14 cellular contexts compared by ENCODE assay signal in the genomic region with DNA sequence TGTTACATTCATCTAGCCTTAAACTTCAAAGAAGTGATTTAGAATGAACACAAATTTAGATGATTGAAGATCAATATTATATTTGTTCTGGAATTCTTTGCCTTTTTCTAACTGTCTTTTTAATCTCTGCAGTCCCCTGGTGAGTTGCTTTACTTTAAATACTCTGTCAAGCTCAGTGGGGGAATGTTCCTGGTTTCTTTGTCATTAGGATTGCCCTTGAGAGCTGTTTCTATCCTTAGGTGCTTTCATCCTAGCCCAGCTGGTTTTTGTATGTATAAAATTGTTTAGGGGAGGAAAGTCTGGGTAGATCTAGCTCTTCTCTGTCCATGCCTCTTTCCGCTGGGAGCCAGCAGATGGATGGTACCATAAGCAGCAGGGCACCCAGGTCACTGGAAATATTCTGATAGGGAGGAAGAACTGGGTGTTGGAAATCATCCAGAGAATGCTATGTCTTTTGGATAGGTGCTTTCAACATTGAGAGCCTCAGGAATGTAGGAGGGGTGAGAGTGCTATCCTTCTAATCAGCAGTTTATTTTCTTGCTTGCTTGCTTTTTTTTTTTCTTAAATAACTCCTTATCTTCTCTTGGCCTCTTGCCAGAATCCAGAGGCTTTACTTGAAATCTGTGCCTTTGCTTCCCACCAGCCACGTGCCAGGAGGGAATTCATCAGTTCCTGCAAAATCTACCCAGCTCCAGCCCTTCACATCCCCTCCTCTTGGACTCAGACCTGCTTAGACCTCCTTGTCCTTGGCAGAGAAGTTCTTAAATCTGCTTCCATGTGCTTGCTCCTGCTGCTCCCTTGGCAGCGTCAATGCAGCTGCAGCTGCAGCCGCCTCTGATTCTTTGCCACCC.
A peak's percentile ranks its signal among the peaks of the same experiment; 100 is the strongest.
DNase-seq lines count a peak whose midpoint lies in the region; ATAC-seq, FAIRE-seq and TF ChIP-seq lines count a peak whose summit lies in the region.
"Had no signal": no experiment of that assay in that cellular context is flagged by ENCODE, and none has a peak within 500 bp of the region (broad histone marks: within the 10 kb centered on the region; RNA-seq: fewer than 3 reads in every experiment).

No MANE protein-coding gene starts in this region.

- ATAC-seq in left ventricle myocardium superior: peak; percentile 15
- ATAC-seq in Right ventricle myocardium superior (ENCODE audit: poor library complexity): no peak
- no peak for ATAC-seq in K562
- ATAC-seq in upper lobe of right lung: peak; percentile 19
- no peak for ATAC-seq in activated CD8-positive, alpha-beta memory T cell treated with anti-CD3 and anti-CD28 coated beads, Interleukin-2, amount 10 ng/mL, durations not matched to agents 7 days and 5 days
- no peak for ATAC-seq in GM21390 (IDR thresholded peaks at IDR 0.05; ENCODE audit: unreplicated experiment)

- H3K9ac ChIP-seq in K562 (ENCODE audit: insufficient read depth in 1 of 2, low read depth in 2 of 2, low read length in 2 of 2): no peak overlapping the region

- no peak overlapping the region for H3K4me3 ChIP-seq in K562
- no peak overlapping the region for H3K4me3 ChIP-seq in upper lobe of right lung

- no peak overlapping the region for H3K4me3 Mint-ChIP-seq in activated CD8-positive, alpha-beta memory T cell treated with anti-CD3 and anti-CD28 coated beads, Interleukin-2, amount 10 ng/mL, durations not matched to agents 7 days and 5 days
- H3K4me3 Mint-ChIP-seq: activated T-helper 1 cell treated with anti-CD3 and anti-CD28 coated beads, Interleukin-12 subunit alpha, Interleukin-12 subunit beta, Interleukin-2, Interleukin-4 antibody, amounts not matched to agents 30 ng/mL and 10 ng/mL and 1 ng/mL, durations not matched to agents 14 hours and 24 hours and 36 hours; memory B cell had no signal

- H3K79me2 ChIP-seq in K562 (ENCODE audit: control insufficient read depth, insufficient read depth, low read length): no peaks in the 10 kb centered on the region

- no peak for FAIRE-seq in K562 (lab: Jason Lieb, UNC)

- in situ Hi-C loops in K562 (cut with MboI): no loop called here

- no peaks in the 10 kb centered on the region for H3K9me3 Mint-ChIP-seq in activated CD8-positive, alpha-beta memory T cell treated with anti-CD3 and anti-CD28 coated beads, Interleukin-2, amount 10 ng/mL, durations not matched to agents 7 days and 5 days (ENCODE audit: low read depth)
- H3K9me3 Mint-ChIP-seq: activated T-helper 1 cell treated with anti-CD3 and anti-CD28 coated beads, Interleukin-12 subunit alpha, Interleukin-12 subunit beta, Interleukin-2, Interleukin-4 antibody, amounts not matched to agents 30 ng/mL and 10 ng/mL and 1 ng/mL, durations not matched to agents 14 hours and 24 hours and 36 hours had no signal

- TF ChIP-seq CTCF in K562 (IDR thresholded peaks at IDR 0.05 in 2 of 3, conservative IDR thresholded peaks at IDR 0.05 in 1 of 3; ENCODE audit: insufficient read depth in 2 of 3, low read depth in 1 of 3, low read length in 3 of 3) (no peak), upper lobe of right lung (IDR thresholded peaks at IDR 0.05) (no peak)

- BruUV-seq in K562 (replicated peaks; lab: Mats Ljungman, UMichigan): no TSS peak

- WGBS in K562 (ENCODE audit: insufficient coverage, low coverage, missing lambda C conversion rate): 0% methylated on average over 4 of the region's 4 CpGs

- H4K20me1 ChIP-seq in K562 (replicated peaks; ENCODE audit: control insufficient read depth, insufficient read depth, low read length): no peaks in the 10 kb centered on the region

- POLR2A ChIA-PET in K562 (lab: Yijun Ruan, JAX): no interaction called here

- no peak overlapping the region for H3K27ac Mint-ChIP-seq in activated CD8-positive, alpha-beta memory T cell treated with anti-CD3 and anti-CD28 coated beads, Interleukin-2, amount 10 ng/mL, durations not matched to agents 7 days and 5 days
- H3K27ac Mint-ChIP-seq: activated T-helper 1 cell treated with anti-CD3 and anti-CD28 coated beads, Interleukin-12 subunit alpha, Interleukin-12 subunit beta, Interleukin-2, Interleukin-4 antibody, amounts not matched to agents 30 ng/mL and 10 ng/mL and 1 ng/mL, durations not matched to agents 14 hours and 24 hours and 36 hours; memory B cell had no signal

- H3K4me1 ChIP-seq in K562 (replicated peaks in 1 of 2; ENCODE audit: control insufficient read depth in 2 of 2, insufficient read depth in 2 of 2, low read length in 2 of 2) (no peaks in the 10 kb centered on the region), upper lobe of right lung (peaks cover 9% of the 10 kb centered on the region)

- DNase-seq in left ventricle myocardium superior: no peak
- DNase-seq in Right ventricle myocardium superior: no peak
- peak in 1 of 4 experiments; percentile 3 for DNase-seq in K562 (ENCODE audit: extremely low read depth in 1 of 4, low spot score in 3 of 4)
- DNase-seq in iris pigment epithelial cell (ENCODE audit: low read depth): peak; percentile 38
- DNase-seq in upper lobe of right lung: no peak
- no peak for DNase-seq in activated CD8-positive, alpha-beta memory T cell treated with anti-CD3 and anti-CD28 coated beads, Interleukin-2, amount 10 ng/mL, durations not matched to agents 7 days and 5 days
- DNase-seq in NCI-H1694 (lab: John Stamatoyannopoulos, UW): no peak
- DNase-seq: activated CD4-positive, alpha-beta T cell treated with anti-CD3 and anti-CD28 coated beads, Interleukin-2, amount 50 U/mL, for 1 hour; NCI-H1105 treated with DMSO at 0.1 percent for 48 hours; NCI-H510A treated with DMSO at 0.1 percent for 48 hours; stimulated activated CD8-positive, alpha-beta memory T cell treated with anti-CD3 and anti-CD28 coated beads, Interleukin-4, amount 100 ng/mL, for 48 hours had no signal

- H3K9me3 ChIP-seq in K562 (replicated peaks; ENCODE audit: control insufficient read depth, insufficient read depth, low read depth, low read length) (no peaks in the 10 kb centered on the region), upper lobe of right lung (no peaks in the 10 kb centered on the region)

- no peaks in the 10 kb centered on the region for H3K36me3 Mint-ChIP-seq in activated CD8-positive, alpha-beta memory T cell treated with anti-CD3 and anti-CD28 coated beads, Interleukin-2, amount 10 ng/mL, durations not matched to agents 7 days and 5 days
- H3K36me3 Mint-ChIP-seq: memory B cell had no signal

- H3K27me3 ChIP-seq in K562 (ENCODE audit: control insufficient read depth in 2 of 2, insufficient read depth in 2 of 2, low read length in 2 of 2) (peaks cover 4 to 17% of the 10 kb centered on the region in 2 experiments; a peak in 4 of 5 replicates), upper lobe of right lung (no peaks in the 10 kb centered on the region)

- no peak for TF ChIP-seq EP300 in K562 (IDR thresholded peaks at IDR 0.05; ENCODE audit: low read length)

- no peaks in the 10 kb centered on the region for H3K4me1 Mint-ChIP-seq in activated CD8-positive, alpha-beta memory T cell treated with anti-CD3 and anti-CD28 coated beads, Interleukin-2, amount 10 ng/mL, durations not matched to agents 7 days and 5 days
- H3K4me1 Mint-ChIP-seq: memory B cell had no signal

- intact Hi-C loops in left ventricle myocardium superior (cut with micrococcal nuclease) (no loop called here), Right ventricle myocardium superior (cut with DNase I) (no loop called here), K562 (cut with micrococcal nuclease) (no loop called here), upper lobe of right lung (cut with DNase I) (no loop called here)

- H3K27me3 Mint-ChIP-seq in activated CD8-positive, alpha-beta memory T cell treated with anti-CD3 and anti-CD28 coated beads, Interleukin-2, amount 10 ng/mL, durations not matched to agents 7 days and 5 days: peaks cover 23% of the 10 kb centered on the region

- CTCF ChIA-PET in K562 (lab: Yijun Ruan, JAX; ENCODE audit: low intra/inter-chr PET ratio): no interaction called here
- CTCF ChIA-PET in activated CD8-positive, alpha-beta memory T cell treated with anti-CD3 and anti-CD28 coated beads, Interleukin-2, amount 10 ng/mL, durations not matched to agents 7 days and 5 days (lab: Charles Lee): no interaction called here

- TF ChIP-seq POLR2A in K562 (conservative IDR thresholded peaks at IDR 0.05): no peak

- no peak overlapping the region for H3K27ac ChIP-seq in K562 (ENCODE audit: extremely low read depth, low read depth, low read length)
- H3K27ac ChIP-seq in upper lobe of right lung: no peak overlapping the region

- TF ChIP-seq RAD21 in K562 (CRISPR knock-in tag; conservative IDR thresholded peaks at IDR 0.05 in 1 of 2, IDR thresholded peaks at IDR 0.05 in 1 of 2): no peak

- H3K4me2 ChIP-seq in K562 (ENCODE audit: insufficient read depth, low read length): no peak overlapping the region

- no peaks in the 10 kb centered on the region for H3K36me3 ChIP-seq in K562 (ENCODE audit: control insufficient read depth, insufficient read depth, low read length)
- H3K36me3 ChIP-seq in upper lobe of right lung: no peaks in the 10 kb centered on the region

- no peaks in the 10 kb centered on the region for H3K9me1 ChIP-seq in K562 (ENCODE audit: control insufficient read depth, insufficient read depth, low read length)

- no peak overlapping the region for H2AFZ ChIP-seq in K562 (ENCODE audit: low read depth, low read length)

TF ChIP-seq in K562, 482 proteins besides CTCF, POLR2A, EP300 and RAD21 (continues in another document):
- TF ChIP-seq XRCC5 (IDR thresholded peaks at IDR 0.05; ENCODE audit: low read depth, low read length) (no peak), RFX1 (IDR thresholded peaks at IDR 0.05) (no peak), NFIC (IDR thresholded peaks at IDR 0.05) (peak; percentile 91), ZC3H8 (IDR thresholded peaks at IDR 0.05) (no peak)
- TF ChIP-seq, protein P1, sequence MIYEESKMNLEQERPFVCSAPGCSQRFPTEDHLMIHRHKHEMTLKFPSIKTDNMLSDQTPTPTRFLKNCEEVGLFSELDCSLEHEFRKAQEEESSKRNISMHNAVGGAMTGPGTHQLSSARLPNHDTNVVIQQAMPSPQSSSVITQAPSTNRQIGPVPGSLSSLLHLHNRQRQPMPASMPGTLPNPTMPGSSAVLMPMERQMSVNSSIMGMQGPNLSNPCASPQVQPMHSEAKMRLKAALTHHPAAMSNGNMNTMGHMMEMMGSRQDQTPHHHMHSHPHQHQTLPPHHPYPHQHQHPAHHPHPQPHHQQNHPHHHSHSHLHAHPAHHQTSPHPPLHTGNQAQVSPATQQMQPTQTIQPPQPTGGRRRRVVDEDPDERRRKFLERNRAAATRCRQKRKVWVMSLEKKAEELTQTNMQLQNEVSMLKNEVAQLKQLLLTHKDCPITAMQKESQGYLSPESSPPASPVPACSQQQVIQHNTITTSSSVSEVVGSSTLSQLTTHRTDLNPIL (CRISPR knock-in tag; IDR thresholded peaks at IDR 0.05): no peak

Comparison
In these comparisons a context has a peak if more than half of its experiments do, and no peak if none do; other contexts are left out.
1. ATAC-seq: peak in left ventricle myocardium superior (single experiment) and upper lobe of right lung (single experiment); none in Right ventricle myocardium superior (single experiment), K562 (single experiment), activated CD8-positive, alpha-beta memory T cell treated with anti-CD3 and anti-CD28 coated beads, Interleukin-2, amount 10 ng/mL, durations not matched to agents 7 days and 5 days (single experiment) and GM21390 (single experiment).